Comparison of ENCODE assay signal across 8 cellular contexts in the genomic region with DNA sequence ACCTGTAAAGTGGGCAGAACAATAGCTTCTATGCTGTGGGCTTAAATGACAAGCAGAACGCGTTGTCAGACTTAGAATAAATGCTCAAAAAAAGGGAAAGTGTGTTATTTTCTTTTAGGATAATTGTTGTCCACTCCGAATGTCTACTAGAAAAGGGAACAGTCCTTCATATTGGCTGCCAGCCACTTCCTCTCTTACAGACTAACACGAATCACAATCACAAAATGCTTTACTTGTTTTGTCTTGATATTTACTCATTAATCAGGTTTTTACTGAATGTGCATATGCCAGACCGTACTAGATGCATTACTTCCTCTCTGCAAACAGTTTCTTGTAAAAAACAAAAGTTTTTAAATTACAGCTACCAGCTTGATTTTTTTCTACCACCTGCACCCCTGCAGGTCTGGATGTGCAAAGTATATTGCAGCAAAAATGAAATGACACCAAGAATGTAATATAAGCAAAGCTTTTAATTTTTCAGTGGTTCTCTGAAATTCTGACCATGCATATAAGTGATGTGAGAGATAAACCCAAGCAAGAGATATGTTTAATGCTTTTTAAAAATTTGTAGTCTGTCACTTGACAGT. TPM values are rescaled to one million over a fixed set of nuclear protein-coding genes. Genes with fewer than 3 reads are reported as not detected.
DNase-seq lines count a peak whose midpoint lies in the region; ATAC-seq, FAIRE-seq and TF ChIP-seq lines count a peak whose summit lies in the region.

No MANE protein-coding gene starts in this region.

- WGBS in K562 (ENCODE audit: insufficient coverage, low coverage, missing lambda C conversion rate), result 0% methylated on average over 5 of the region's 5 CpGs

- H3K79me2 ChIP-seq in Karpas-422 (ENCODE audit: low read length) (peaks cover 69% of the 10 kb centered on the region), K562 (ENCODE audit: control insufficient read depth, insufficient read depth, low read length) (peaks cover 74% of the 10 kb centered on the region)

- H3K9me1 ChIP-seq in K562 (ENCODE audit: control insufficient read depth, insufficient read depth, low read length), result no peaks in the 10 kb centered on the region

- ATAC-seq in K562, result no peak
- ATAC-seq in GM21619 (IDR thresholded peaks at IDR 0.05; ENCODE audit: unreplicated experiment), result no peak
- ATAC-seq in GM18873 (IDR thresholded peaks at IDR 0.05; ENCODE audit: low FRiP score, unreplicated experiment), result no peak

- H3K4me2 ChIP-seq in Karpas-422 (ENCODE audit: low read depth, low read length, poor library complexity, severe bottlenecking) (peak overlapping the region; percentile 84), K562 (ENCODE audit: insufficient read depth, low read length) (peak overlapping the region; percentile 97)

- FAIRE-seq in K562 (lab: Jason Lieb, UNC), result no peak

- TF ChIP-seq POLR2A in K562 (conservative IDR thresholded peaks at IDR 0.05), result no peak

- CTCF ChIA-PET in K562 (lab: Yijun Ruan, JAX; ENCODE audit: low intra/inter-chr PET ratio), result interaction anchor here (2.0 kb wide), 1 partner anchor 37 kb away, joined by 10 read pairs; a partner anchor contains a TSS

- no peak for DNase-seq in BE2C
- peak; percentile 63 for DNase-seq in Karpas-422
- no peak for DNase-seq in K562 (ENCODE audit: extremely low read depth in 1 of 4, low spot score in 3 of 4)
- no peak for DNase-seq in kidney glomerular epithelial cell (lab: John Stamatoyannopoulos, UW)
- no peak for DNase-seq in NCI-H345 treated with DMSO at 0.1 percent for 48 hours (lab: John Stamatoyannopoulos, UW; ENCODE audit: unreplicated experiment)

- TF ChIP-seq CTCF in BE2C (IDR thresholded peaks at IDR 0.05; ENCODE audit: low read depth, low read length), result no peak
- TF ChIP-seq CTCF in K562 (IDR thresholded peaks at IDR 0.05 in 2 of 3, conservative IDR thresholded peaks at IDR 0.05 in 1 of 3; ENCODE audit: insufficient read depth in 2 of 3, low read depth in 1 of 3, low read length in 3 of 3), result no peak

- H3K9me3 ChIP-seq in BE2C (no peaks in the 10 kb centered on the region), Karpas-422 (ENCODE audit: low read length) (no peaks in the 10 kb centered on the region), K562 (replicated peaks; ENCODE audit: control insufficient read depth, insufficient read depth, low read depth, low read length) (no peaks in the 10 kb centered on the region), mononuclear cell (ENCODE audit: low read depth, low read length) (no peaks in the 10 kb centered on the region)

- intact Hi-C loops in K562 (cut with micrococcal nuclease), result loop anchor here (1.0 to 5.0 kb wide), 3 partner anchors 34 to 216 kb away; a partner anchor contains a TSS

- H4K20me1 ChIP-seq in Karpas-422 (ENCODE audit: insufficient read depth, low read depth, low read length) (no peaks in the 10 kb centered on the region), K562 (replicated peaks; ENCODE audit: control insufficient read depth, insufficient read depth, low read length) (no peaks in the 10 kb centered on the region)

- TF ChIP-seq RAD21 in K562 (CRISPR knock-in tag; conservative IDR thresholded peaks at IDR 0.05 in 1 of 2, IDR thresholded peaks at IDR 0.05 in 1 of 2), result no peak

- H3K4me1 ChIP-seq in BE2C, result no peaks in the 10 kb centered on the region
- peaks cover 25% of the 10 kb centered on the region for H3K4me1 ChIP-seq in Karpas-422 (ENCODE audit: low read length)
- peaks cover 14% of the 10 kb centered on the region in 2 experiments; a peak in 4 of 5 replicates for H3K4me1 ChIP-seq in K562 (replicated peaks in 1 of 2; ENCODE audit: control insufficient read depth in 2 of 2, insufficient read depth in 2 of 2, low read length in 2 of 2)
- H3K4me1 ChIP-seq in mononuclear cell (ENCODE audit: insufficient read depth, low read length), result peaks cover 13% of the 10 kb centered on the region

- peak overlapping the region; percentile 84; the same call in 1 of the 2 replicates for H2AFZ ChIP-seq in Karpas-422 (ENCODE audit: low read length)
- H2AFZ ChIP-seq in K562 (ENCODE audit: low read depth, low read length), result peak overlapping the region; percentile 86

- H3K9ac ChIP-seq in Karpas-422 (ENCODE audit: low read length) (peak overlapping the region; percentile 82), K562 (ENCODE audit: insufficient read depth in 1 of 2, low read depth in 2 of 2, low read length in 2 of 2) (peak overlapping the region; percentile 90 to 96)

- H3K36me3 ChIP-seq in BE2C (no peaks in the 10 kb centered on the region), Karpas-422 (ENCODE audit: insufficient read depth, low read length) (no peaks in the 10 kb centered on the region; the same call in 1 of the 2 replicates), K562 (ENCODE audit: control insufficient read depth, insufficient read depth, low read length) (peaks cover 26% of the 10 kb centered on the region; the same call in 2 of the 3 replicates)

- H3K27me3 ChIP-seq in BE2C (no peaks in the 10 kb centered on the region), Karpas-422 (ENCODE audit: low read length) (no peaks in the 10 kb centered on the region), K562 (ENCODE audit: control insufficient read depth in 2 of 2, insufficient read depth in 2 of 2, low read length in 2 of 2) (no peaks in the 10 kb centered on the region), mononuclear cell (ENCODE audit: insufficient read depth, low read length) (no peaks in the 10 kb centered on the region)

- BruUV-seq in K562 (replicated peaks; lab: Mats Ljungman, UMichigan), result TSS peak; percentile 46

- no peak for TF ChIP-seq EP300 in K562 (IDR thresholded peaks at IDR 0.05; ENCODE audit: low read length)

- H3K9me2 ChIP-seq in Karpas-422 (replicated peaks; ENCODE audit: insufficient read depth, low read length), result no peaks in the 10 kb centered on the region

- POLR2A ChIA-PET in K562 (lab: Yijun Ruan, JAX), result interaction anchor here (0.8 to 3.3 kb wide), 10 partner anchors 9 to 41 kb away, joined by 3 to 46 read pairs (median 6); a partner anchor contains a TSS

- H3K27ac ChIP-seq in Karpas-422 (ENCODE audit: low read length) (peak overlapping the region; percentile 80), K562 (ENCODE audit: extremely low read depth, low read depth, low read length) (peak overlapping the region; percentile 93)

- in situ Hi-C loops in K562 (cut with MboI), result no loop called here

- H3K4me3 ChIP-seq in BE2C (ENCODE audit: low read depth, low read length), result peak overlapping the region; percentile 89
- peak overlapping the region; percentile 72 for H3K4me3 ChIP-seq in Karpas-422 (ENCODE audit: low read length)
- peak overlapping the region; percentile 92 for H3K4me3 ChIP-seq in K562
- H3K4me3 ChIP-seq in mononuclear cell (ENCODE audit: low read length), result peak overlapping the region; percentile 99

TF ChIP-seq in K562, 482 proteins besides CTCF, POLR2A, EP300 and RAD21 (continues in another document):
- 0 out of 2 replicates have a peak, but pooled peaks have one; percentile 17 for TF ChIP-seq ZNF232 (CRISPR knock-in tag; IDR thresholded peaks at IDR 0.05)

RNA-seq across cellular contexts. Expression of a gene that starts 0.8 kb away (rescaled TPM):
- polyA plus RNA-seq in BE2C (2012; ENCODE audit: insufficient read depth, insufficient read length, low read depth), result 10.5 TPM
- 14.5 and 19.0 TPM in 2 replicates for total RNA-seq in Karpas-422 (2014; rRNA removed; shearing (Covaris generic); ENCODE audit: low replicate concordance)
- 39.4 and 43.4 TPM in 2 replicates for total RNA-seq in K562 (2011; cell fraction: chromatin; rRNA removed; ENCODE audit: low replicate concordance)
- total RNA-seq in K562 (2011; cell fraction: nucleolus; rRNA removed), result 22.5 and 28.2 TPM in 2 replicates
- 33.8 and 41.0 TPM in 2 replicates for total RNA-seq in K562 (2011; cell fraction: nucleoplasm; rRNA removed)
- total RNA-seq in K562 (2014; rRNA removed), result 14.9 and 15.8 TPM in 2 replicates
- 16.3 TPM in 2 replicates for total RNA-seq in K562 (2014; rRNA removed; fragmentation: Illumina TruSeq; extraction: Trizol)
- 17.8 and 18.5 TPM in 2 replicates for total RNA-seq in K562 (2015; rRNA removed; fragmentation: Illumina TruSeq; extraction: Trizol)
- 14.7 and 16.9 TPM in 2 replicates for total RNA-seq in K562 (2021)
- 25.6 and 27.5 TPM in 2 replicates for polyA plus RNA-seq in K562 (2011; rRNA removed)
- polyA plus RNA-seq in K562 (2011; cell fraction: cytosol; rRNA removed), result 18.1 and 25.8 TPM in 2 replicates
- polyA plus RNA-seq in K562 (2011; cell fraction: nucleus; rRNA removed), result 44.2 and 53.9 TPM in 2 replicates
- polyA plus RNA-seq in K562 (2012), result 9.0 and 9.1 TPM in 2 replicates
- 20.8 and 24.2 TPM in 2 replicates for polyA plus RNA-seq in K562 (2014; fragmentation: Illumina TruSeq; extraction: Trizol)
- polyA plus RNA-seq in K562 (2014; fragmentation: Nextera tagmentation; extraction: Ambion mirVana), result 10 to 100 TPM in 1 of 2 experiments, 1 to 10 TPM in 1; 6.5 to 12.0 TPM
- 18.2 and 23.6 TPM in 2 replicates for polyA plus RNA-seq in K562 (2014; rRNA removed)
- polyA minus RNA-seq in K562 (2011; rRNA and poly(A)+ RNA removed), result 31.5 and 32.2 TPM in 2 replicates
- polyA minus RNA-seq in K562 (2011; cell fraction: cytosol; rRNA and poly(A)+ RNA removed), result 12.5 and 13.8 TPM in 2 replicates
- 19.7 and 32.0 TPM in 2 replicates for polyA minus RNA-seq in K562 (2011; cell fraction: nucleus; rRNA and poly(A)+ RNA removed)
- total RNA-seq in mononuclear cell, result 10.5 TPM

RNA-seq across cellular contexts. Expression of a gene that starts 36.8 kb away (rescaled TPM):
- polyA plus RNA-seq in BE2C (2012; ENCODE audit: insufficient read depth, insufficient read length, low read depth), result 14.6 TPM
- total RNA-seq in Karpas-422 (2014; rRNA removed; shearing (Covaris generic); ENCODE audit: low replicate concordance), result 14.4 and 21.8 TPM in 2 replicates
- 59.8 and 69.3 TPM in 2 replicates for total RNA-seq in K562 (2011; cell fraction: chromatin; rRNA removed; ENCODE audit: low replicate concordance)
- 58.9 and 62.4 TPM in 2 replicates for total RNA-seq in K562 (2011; cell fraction: nucleolus; rRNA removed)
- 44.0 and 52.1 TPM in 2 replicates for total RNA-seq in K562 (2011; cell fraction: nucleoplasm; rRNA removed)
- total RNA-seq in K562 (2014; rRNA removed) (43.5 and 64.6 TPM in 2 replicates), K562 (2014; rRNA removed; fragmentation: Illumina TruSeq; extraction: Trizol) (46.0 and 47.2 TPM in 2 replicates), K562 (2015; rRNA removed; fragmentation: Illumina TruSeq; extraction: Trizol) (38.6 TPM in 2 replicates), K562 (2021) (51.9 and 55.6 TPM in 2 replicates), mononuclear cell (2.1 TPM)
- polyA plus RNA-seq in K562 (2011; rRNA removed) (66.1 and 79.6 TPM in 2 replicates), K562 (2014; fragmentation: Illumina TruSeq; extraction: Trizol) (57.5 and 64.1 TPM in 2 replicates), K562 (2014; fragmentation: Nextera tagmentation; extraction: Ambion mirVana) (1 to 10 TPM; 8.2 to 9.9 TPM), K562 (2014; rRNA removed) (35.6 and 56.1 TPM in 2 replicates)
- 57.6 and 77.4 TPM in 2 replicates for polyA plus RNA-seq in K562 (2011; cell fraction: cytosol; rRNA removed)
- 90.7 and 94.9 TPM in 2 replicates for polyA plus RNA-seq in K562 (2011; cell fraction: nucleus; rRNA removed)
- 17.9 and 30.5 TPM in 2 replicates for polyA plus RNA-seq in K562 (2012)
- 67.6 and 82.6 TPM in 2 replicates for polyA minus RNA-seq in K562 (2011; rRNA and poly(A)+ RNA removed)
- polyA minus RNA-seq in K562 (2011; cell fraction: cytosol; rRNA and poly(A)+ RNA removed), result 36.9 and 40.1 TPM in 2 replicates
- 46.3 and 57.0 TPM in 2 replicates for polyA minus RNA-seq in K562 (2011; cell fraction: nucleus; rRNA and poly(A)+ RNA removed)
